ENCODE assay signal across 8 cellular contexts in the genomic region with DNA sequence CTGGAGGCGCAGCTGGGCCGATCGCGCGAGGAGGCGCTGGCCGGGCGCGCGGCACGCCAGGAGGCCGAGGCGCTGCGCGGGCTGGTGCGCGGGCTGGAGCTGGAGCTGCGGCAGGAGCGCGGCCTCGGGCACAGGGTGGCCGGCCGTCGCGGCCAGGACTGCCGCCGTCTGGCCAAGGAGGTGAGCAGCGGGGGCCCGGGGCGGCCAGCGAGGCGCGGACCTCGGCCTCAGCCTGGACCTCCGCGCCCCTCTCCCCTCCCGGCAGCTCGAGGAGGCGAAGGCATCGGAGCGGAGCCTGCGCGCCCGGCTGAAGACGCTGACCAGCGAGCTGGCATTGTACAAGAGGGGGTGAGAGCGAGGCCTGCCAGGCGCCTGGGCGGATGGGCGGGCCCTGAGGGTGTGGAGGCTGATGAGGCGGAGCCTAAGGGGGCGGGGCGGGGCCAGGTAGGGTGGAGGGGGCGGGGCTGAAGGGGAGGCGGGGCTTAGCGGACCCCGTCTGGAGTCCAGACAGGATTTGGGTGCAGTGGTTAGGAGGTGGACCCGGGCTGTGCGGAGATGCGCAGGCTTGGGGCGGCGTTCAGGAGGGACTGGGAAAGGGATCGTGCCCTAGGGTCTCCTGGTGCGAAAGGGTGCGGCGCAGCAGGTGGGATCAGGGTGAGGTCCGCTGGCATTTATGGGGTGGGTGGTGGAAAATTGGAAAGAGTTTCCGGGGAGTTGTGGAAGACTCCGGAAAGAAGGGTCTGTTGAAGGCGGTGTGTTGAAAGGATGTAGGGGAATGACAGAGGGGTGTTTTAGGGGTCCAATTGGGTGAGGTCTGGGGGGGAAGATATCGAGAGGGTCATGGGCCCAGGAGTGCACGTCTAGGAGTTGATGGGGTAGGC. TPM values are rescaled to one million over a fixed set of nuclear protein-coding genes. Genes with fewer than 3 reads are reported as not detected.
DNase-seq lines count a peak whose midpoint lies in the region; ATAC-seq and TF ChIP-seq lines count a peak whose summit lies in the region.

No MANE protein-coding gene starts in this region.

- H3K4me1 Mint-ChIP-seq in activated naive CD4-positive, alpha-beta T cell treated with anti-CD3 and anti-CD28 coated beads, Interleukin-2, amount 50 U/mL, for 24 hours, result peaks cover 21% of the 10 kb centered on the region

- H3K4me1 ChIP-seq in Panc1 (ENCODE audit: control insufficient read depth, insufficient read depth, low read length) (peaks cover 3% of the 10 kb centered on the region; the same call in 1 of the 2 replicates), left ventricle myocardium inferior (peaks cover 26% of the 10 kb centered on the region), skeletal muscle satellite cell (ENCODE audit: control insufficient read depth, insufficient read depth, low read length) (peaks cover 20% of the 10 kb centered on the region)

- H3K27me3 ChIP-seq in Panc1 (ENCODE audit: control insufficient read depth, insufficient read depth, low read length) (no peaks in the 10 kb centered on the region), left ventricle myocardium inferior (ENCODE audit: low read depth) (peaks cover 55% of the 10 kb centered on the region), skeletal muscle satellite cell (ENCODE audit: control insufficient read depth, insufficient read depth, low read length) (peaks cover 19% of the 10 kb centered on the region)

- peak; percentile 87 for DNase-seq in GM20000 (ENCODE audit: low spot score)
- DNase-seq in Panc1 (ENCODE audit: low read depth, low spot score), result no peak
- DNase-seq in left ventricle myocardium inferior, result peak; percentile 45

- H3K4me2 ChIP-seq in skeletal muscle satellite cell (ENCODE audit: low read length), result peak overlapping the region; percentile 86

- POLR2A ChIA-PET in Panc1 (lab: Charles Lee), result interaction anchor here (0.5 kb wide), 1 partner anchor 114 kb away, joined by 10 read pairs; no protein-coding TSS in a partner anchor

- CTCF ChIA-PET in Panc1 (lab: Charles Lee), result interaction anchor here (0.6 kb wide), 1 partner anchor 68 kb away, joined by 6 read pairs; no protein-coding TSS in a partner anchor

- H3K9ac ChIP-seq in skeletal muscle satellite cell (ENCODE audit: low read depth, low read length), result no peak overlapping the region

- in situ Hi-C loops in Panc1 (cut with HindIII; ENCODE audit: low pct_unique_long_range_greater_than_20kb, low sequenced_read_pairs), result no loop called here

- H3K27ac ChIP-seq in Panc1 (ENCODE audit: low read length), result no peak overlapping the region
- no peak overlapping the region for H3K27ac ChIP-seq in left ventricle myocardium inferior (replicated peaks)

- peak overlapping the region; percentile 81 for H3K4me3 Mint-ChIP-seq in activated naive CD4-positive, alpha-beta T cell treated with anti-CD3 and anti-CD28 coated beads, Interleukin-2, amount 50 U/mL, for 24 hours

- H3K4me3 ChIP-seq in Panc1 (ENCODE audit: low read depth in 2 of 2, low read length in 2 of 2), result peak overlapping the region; percentile 47 to 48
- H3K4me3 ChIP-seq in left ventricle myocardium inferior, result peak overlapping the region; percentile 75
- H3K4me3 ChIP-seq in skeletal muscle satellite cell (ENCODE audit: low read length), result peak overlapping the region; percentile 72

- H3K9me3 ChIP-seq in Panc1 (ENCODE audit: control insufficient read depth, insufficient read depth, low read depth, low read length) (no peaks in the 10 kb centered on the region), left ventricle myocardium inferior (replicated peaks) (no peaks in the 10 kb centered on the region), skeletal muscle satellite cell (replicated peaks; ENCODE audit: low read length) (no peaks in the 10 kb centered on the region)

- H3K36me3 ChIP-seq in Panc1 (ENCODE audit: control insufficient read depth, insufficient read depth, low read length) (no peaks in the 10 kb centered on the region), left ventricle myocardium inferior (no peaks in the 10 kb centered on the region), skeletal muscle satellite cell (ENCODE audit: insufficient read depth, low read length) (no peaks in the 10 kb centered on the region)

- H3K9me3 Mint-ChIP-seq in activated naive CD4-positive, alpha-beta T cell treated with anti-CD3 and anti-CD28 coated beads, Interleukin-2, amount 50 U/mL, for 24 hours, result no peaks in the 10 kb centered on the region

- H3K27ac Mint-ChIP-seq in activated naive CD4-positive, alpha-beta T cell treated with anti-CD3 and anti-CD28 coated beads, Interleukin-2, amount 50 U/mL, for 24 hours, result peak overlapping the region; percentile 17

- BruUV-seq in Panc1 (replicated peaks; lab: Mats Ljungman, UMichigan), result no TSS peak

- no peak for TF ChIP-seq CTCF in GM20000 (IDR thresholded peaks at IDR 0.05; ENCODE audit: extremely low read depth, missing control alignments)
- TF ChIP-seq CTCF in Panc1 (IDR thresholded peaks at IDR 0.05), result peak; percentile 25
- no peak for TF ChIP-seq CTCF in left ventricle myocardium inferior (IDR thresholded peaks at IDR 0.05; ENCODE audit: borderline replicate concordance)

- H3K36me3 Mint-ChIP-seq in activated naive CD4-positive, alpha-beta T cell treated with anti-CD3 and anti-CD28 coated beads, Interleukin-2, amount 50 U/mL, for 24 hours, result no peaks in the 10 kb centered on the region

- intact Hi-C loops in Panc1 (cut with micrococcal nuclease; ENCODE audit: unreplicated experiment) (no loop called here), left ventricle myocardium inferior (cut with micrococcal nuclease) (no loop called here)

- peak; percentile 87 for ATAC-seq in Panc1
- no peak for ATAC-seq in HG02970 (IDR thresholded peaks at IDR 0.05; ENCODE audit: low FRiP score, unreplicated experiment)
- no peak for ATAC-seq in HG03095 (IDR thresholded peaks at IDR 0.05; ENCODE audit: unreplicated experiment)
- ATAC-seq in GM18519 (IDR thresholded peaks at IDR 0.05; ENCODE audit: low FRiP score, unreplicated experiment), result no peak

- H3K27me3 Mint-ChIP-seq in activated naive CD4-positive, alpha-beta T cell treated with anti-CD3 and anti-CD28 coated beads, Interleukin-2, amount 50 U/mL, for 24 hours, result peaks cover 10% of the 10 kb centered on the region

RNA-seq across cellular contexts. Expression of a gene that starts 7.5 kb away (rescaled TPM):
- total RNA-seq in Panc1 (2021; ENCODE audit: unreplicated experiment) (not detected), left ventricle myocardium inferior (not detected)
- not detected for polyA plus RNA-seq in Panc1 (2012; ENCODE audit: insufficient read length)
- not detected in 2 replicates for total RNA-seq in skeletal muscle satellite cell (2012; rRNA removed)

RNA-seq across cellular contexts. Expression of a gene that starts 20.1 kb away (rescaled TPM):
- 17.9 TPM for total RNA-seq in Panc1 (2021; ENCODE audit: unreplicated experiment)
- polyA plus RNA-seq in Panc1 (2012; ENCODE audit: insufficient read length), result 15.2 TPM
- 8.7 TPM for total RNA-seq in left ventricle myocardium inferior
- total RNA-seq in skeletal muscle satellite cell (2012; rRNA removed), result 4.6 and 5.0 TPM in 2 replicates

RNA-seq across cellular contexts. Expression of a gene that starts 25.5 kb away (rescaled TPM):
- total RNA-seq in Panc1 (2021; ENCODE audit: unreplicated experiment), result 0.39 TPM
- 0.31 TPM for polyA plus RNA-seq in Panc1 (2012; ENCODE audit: insufficient read length)
- total RNA-seq in left ventricle myocardium inferior, result not detected
- total RNA-seq in skeletal muscle satellite cell (2012; rRNA removed), result not detected in 2 replicates

RNA-seq across cellular contexts. Expression of a gene that starts 41.7 kb away (rescaled TPM):
- total RNA-seq in Panc1 (2021; ENCODE audit: unreplicated experiment), result 0.44 TPM
- 1.1 TPM for polyA plus RNA-seq in Panc1 (2012; ENCODE audit: insufficient read length)
- 5.0 TPM for total RNA-seq in left ventricle myocardium inferior
- total RNA-seq in skeletal muscle satellite cell (2012; rRNA removed), result not detected in 2 replicates
